1 cellular context compared by ENCODE assay signal in the genomic region with DNA sequence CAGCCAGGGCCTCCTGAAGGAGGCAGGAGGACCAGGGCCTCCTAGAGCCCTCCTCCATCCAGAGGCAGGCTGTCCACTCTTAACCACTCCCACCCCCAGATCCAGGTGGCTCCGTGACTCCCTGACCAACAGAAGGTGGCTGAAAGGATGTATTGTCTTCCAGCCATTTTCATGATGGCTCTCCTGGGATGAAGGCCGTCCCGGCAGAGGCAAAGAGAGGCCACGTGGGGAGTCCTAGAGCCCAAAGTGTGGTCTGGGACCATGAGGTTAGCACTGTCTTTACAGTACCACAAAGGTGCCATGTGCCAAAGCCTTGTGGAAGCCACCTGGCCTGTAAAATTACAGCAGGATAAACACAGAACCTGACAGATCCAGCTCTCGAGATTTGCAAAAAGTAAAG.
TF ChIP-seq lines count a peak whose summit lies in the region.

No MANE protein-coding gene starts in this region.

TF ChIP-seq in H1, 55 proteins besides CTCF, POLR2A, EP300 and RAD21:
- TF ChIP-seq, protein P1, sequence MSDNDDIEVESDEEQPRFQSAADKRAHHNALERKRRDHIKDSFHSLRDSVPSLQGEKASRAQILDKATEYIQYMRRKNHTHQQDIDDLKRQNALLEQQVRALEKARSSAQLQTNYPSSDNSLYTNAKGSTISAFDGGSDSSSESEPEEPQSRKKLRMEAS (IDR thresholded peaks at IDR 0.05): peak; percentile 66
- TF ChIP-seq, protein P2, sequence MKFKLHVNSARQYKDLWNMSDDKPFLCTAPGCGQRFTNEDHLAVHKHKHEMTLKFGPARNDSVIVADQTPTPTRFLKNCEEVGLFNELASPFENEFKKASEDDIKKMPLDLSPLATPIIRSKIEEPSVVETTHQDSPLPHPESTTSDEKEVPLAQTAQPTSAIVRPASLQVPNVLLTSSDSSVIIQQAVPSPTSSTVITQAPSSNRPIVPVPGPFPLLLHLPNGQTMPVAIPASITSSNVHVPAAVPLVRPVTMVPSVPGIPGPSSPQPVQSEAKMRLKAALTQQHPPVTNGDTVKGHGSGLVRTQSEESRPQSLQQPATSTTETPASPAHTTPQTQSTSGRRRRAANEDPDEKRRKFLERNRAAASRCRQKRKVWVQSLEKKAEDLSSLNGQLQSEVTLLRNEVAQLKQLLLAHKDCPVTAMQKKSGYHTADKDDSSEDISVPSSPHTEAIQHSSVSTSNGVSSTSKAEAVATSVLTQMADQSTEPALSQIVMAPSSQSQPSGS (IDR thresholded peaks at IDR 0.05; ENCODE audit: low read length): no peak
- TF ChIP-seq GTF2F1 (IDR thresholded peaks at IDR 0.05; ENCODE audit: borderline replicate concordance, low read depth, low read length) (no peak), YY1 (IDR thresholded peaks at IDR 0.05; ENCODE audit: low read depth, low read length) (no peak)
